ENCODE assay signal across 8 cellular contexts in genomic region chr6:12119085-12119588, GRCh38.
A peak's percentile ranks its signal among the peaks of the same experiment; 100 is the strongest.
DNase-seq lines count a peak whose midpoint lies in the region; ATAC-seq, FAIRE-seq and TF ChIP-seq lines count a peak whose summit lies in the region.

No MANE protein-coding gene starts in this region.

- H3K27ac ChIP-seq in HepG2 (ENCODE audit: extremely low read length, insufficient read depth, low read length) (no peak overlapping the region), transverse colon (peak overlapping the region in 2 of 4 donors; percentile 4 to 7), aorta (ENCODE audit: low read depth in 1 of 2, low read length in 2 of 2) (no peak overlapping the region)

- H2AFZ ChIP-seq in HepG2 (ENCODE audit: low read length) = no peak overlapping the region

- peaks cover 9% of the 10 kb centered on the region for H3K36me3 Mint-ChIP-seq in T-helper 17 cell (ENCODE audit: low read depth)

- H3K36me3 ChIP-seq in HepG2 (replicated peaks in 1 of 2; ENCODE audit: control insufficient read depth in 1 of 2, insufficient read depth in 2 of 2, low read length in 2 of 2) = peaks cover 11 to 31% of the 10 kb centered on the region in 2 experiments
- peaks cover 0 to 17% (median 0%) of the 10 kb centered on the region in 4 donors for H3K36me3 ChIP-seq in transverse colon
- peaks cover 5 to 9% of the 10 kb centered on the region in 2 donors for H3K36me3 ChIP-seq in aorta (ENCODE audit: control insufficient read depth in 1 of 2, insufficient read depth in 2 of 2, low read length in 1 of 2)

- H3K27ac Mint-ChIP-seq in T-helper 17 cell = peak overlapping the region; percentile 71

- in situ Hi-C loops in HepG2 (cut with HindIII; ENCODE audit: extremely low pct_ligation_motif_present, low pct_unique_long_range_greater_than_20kb) (no loop called here), transverse colon (cut with MboI; ENCODE audit: low pct_ligation_motif_present in 1 of 4, low pct_unique_long_range_greater_than_20kb in 1 of 4, low sequenced_read_pairs in 3 of 4) (no loop called here)

- no peak for TF ChIP-seq CTCF in HepG2 (CRISPR knock-in tag; IDR thresholded peaks at IDR 0.05)
- TF ChIP-seq CTCF in transverse colon (IDR thresholded peaks at IDR 0.05) = no peak

- no peaks in the 10 kb centered on the region for H3K27me3 Mint-ChIP-seq in T-helper 17 cell

- no TSS peak for BruUV-seq in HepG2 (replicated peaks; lab: Mats Ljungman, UMichigan)

- TF ChIP-seq RAD21 in HepG2 (CRISPR knock-in tag; IDR thresholded peaks at IDR 0.05) = no peak

- ATAC-seq in GM18517 (IDR thresholded peaks at IDR 0.05; ENCODE audit: unreplicated experiment) (peak; percentile 75), HG02571 (IDR thresholded peaks at IDR 0.05; ENCODE audit: unreplicated experiment) (peak; percentile 64), T-helper 17 cell (peak; percentile 95), HepG2 (no peak), aorta (ENCODE audit: low FRiP score) (no peak)

- peak in 1 of 3 donors; percentile 34 for DNase-seq in T-helper 17 cell
- DNase-seq in HepG2 (ENCODE audit: low spot score) = no peak
- no peak for DNase-seq in transverse colon
- no peak for DNase-seq in midbrain (lab: John Stamatoyannopoulos, UW)
- DNase-seq in DMS79 (lab: John Stamatoyannopoulos, UW) = no peak
- DNase-seq in aorta = no peak

- TF ChIP-seq POLR2A in HepG2 (IDR thresholded peaks at IDR 0.05; ENCODE audit: insufficient read depth in 1 of 2, low read depth in 2 of 2, low read length in 2 of 2) (no peak), transverse colon (IDR thresholded peaks at IDR 0.05) (no peak)

- peak overlapping the region; percentile 37 for H3K4me3 Mint-ChIP-seq in T-helper 17 cell

- CTCF ChIA-PET in HepG2 (lab: Yijun Ruan, JAX; ENCODE audit: low intra/inter-chr PET ratio, low total read pairs) = no interaction called here

- H3K9ac ChIP-seq in HepG2 (ENCODE audit: insufficient read depth, low read depth, low read length) = no peak overlapping the region

- peak; percentile 44 for FAIRE-seq in HepG2 (lab: Jason Lieb, UNC)

- H3K9me3 ChIP-seq in T-helper 17 cell (ENCODE audit: control insufficient read depth, low read length, poor library complexity, severe bottlenecking) = no peaks in the 10 kb centered on the region
- no peaks in the 10 kb centered on the region for H3K9me3 ChIP-seq in HepG2 (ENCODE audit: low read length)
- H3K9me3 ChIP-seq in transverse colon = no peaks in the 10 kb centered on the region
- H3K9me3 ChIP-seq in aorta (ENCODE audit: control insufficient read depth, low read length) = peaks cover 2% of the 10 kb centered on the region

- TF ChIP-seq EP300 in HepG2 (IDR thresholded peaks at IDR 0.05; ENCODE audit: low read depth in 2 of 2, low read length in 2 of 2) = no peak
- no peak for TF ChIP-seq EP300 in HepG2 (CRISPR knock-in tag; IDR thresholded peaks at IDR 0.05; ENCODE audit: borderline replicate concordance)
- no peak for TF ChIP-seq EP300 in transverse colon (IDR thresholded peaks at IDR 0.05; ENCODE audit: low read depth)

- POLR2A ChIA-PET in HepG2 (lab: Yijun Ruan, JAX) = no interaction called here

- H3K27me3 ChIP-seq in HepG2 (ENCODE audit: control insufficient read depth in 1 of 2, insufficient read depth in 2 of 2, low read length in 2 of 2) = no peaks in the 10 kb centered on the region
- H3K27me3 ChIP-seq in transverse colon = no peaks in the 10 kb centered on the region
- H3K27me3 ChIP-seq in aorta (ENCODE audit: control insufficient read depth in 1 of 2, insufficient read depth in 2 of 2, low read length in 1 of 2) = no peaks in the 10 kb centered on the region

- 82% methylated on average over 2 of the region's 2 CpGs for WGBS in HepG2 (ENCODE audit: low lambda C conversion rate)
- WGBS in transverse colon (ENCODE audit: low coverage in 1 of 2), 2 donors = 26 to 27% methylated on average over 2 of the region's 2 CpGs
- 54 to 64% methylated on average over 2 of the region's 2 CpGs for WGBS in aorta, 2 donors

- intact Hi-C loops in HepG2 (cut with micrococcal nuclease; ENCODE audit: unreplicated experiment) = no loop called here
- intact Hi-C loops in transverse colon (cut with DNase I; ENCODE audit: low total_unique reads) = no loop called here
- intact Hi-C loops in aorta (cut with DNase I) = no loop called here

- H3K4me1 ChIP-seq in HepG2 (ENCODE audit: insufficient read depth, low read length) (no peaks in the 10 kb centered on the region), transverse colon (peaks cover 0 to 12% (median 7%) of the 10 kb centered on the region in 4 donors), aorta (ENCODE audit: control insufficient read depth in 1 of 2, insufficient read depth in 2 of 2, low read length in 2 of 2) (no peaks in the 10 kb centered on the region)

- H4K20me1 ChIP-seq in HepG2 (ENCODE audit: insufficient read depth, low read length) = 0 out of 2 replicates have a peak, but pooled peaks cover 2% of the 10 kb centered on the region

- no peak overlapping the region for H3K4me2 ChIP-seq in HepG2 (ENCODE audit: low read depth, low read length)

- peaks cover 27% of the 10 kb centered on the region for H3K4me1 Mint-ChIP-seq in T-helper 17 cell

- H3K79me2 ChIP-seq in HepG2 (ENCODE audit: insufficient read depth, low read length) = no peaks in the 10 kb centered on the region

- no peak overlapping the region for H3K4me3 ChIP-seq in HepG2 (replicated peaks in 1 of 3; ENCODE audit: insufficient read depth in 1 of 3, low read depth in 2 of 3, low read length in 3 of 3)
- H3K4me3 ChIP-seq in transverse colon = no peak overlapping the region
- no peak overlapping the region for H3K4me3 ChIP-seq in aorta (ENCODE audit: low read length in 2 of 2)

TF ChIP-seq in HepG2, 621 proteins besides CTCF, POLR2A, EP300 and RAD21 (continues in another document):
- no peak for TF ChIP-seq CEBPZ (IDR thresholded peaks at IDR 0.05; ENCODE audit: low read length)
- no peak for TF ChIP-seq ISX (CRISPR knock-in tag; conservative IDR thresholded peaks at IDR 0.05)
- TF ChIP-seq ZNF770 (CRISPR knock-in tag; IDR thresholded peaks at IDR 0.05) = no peak

Comparison
In these comparisons a context has a peak if more than half of its experiments do, and no peak if none do; other contexts are left out.
1. ATAC-seq: peak in GM18517 (single experiment), HG02571 (single experiment) and T-helper 17 cell (single experiment); none in HepG2 (single experiment) and aorta (single experiment).